In the genomic region with DNA sequence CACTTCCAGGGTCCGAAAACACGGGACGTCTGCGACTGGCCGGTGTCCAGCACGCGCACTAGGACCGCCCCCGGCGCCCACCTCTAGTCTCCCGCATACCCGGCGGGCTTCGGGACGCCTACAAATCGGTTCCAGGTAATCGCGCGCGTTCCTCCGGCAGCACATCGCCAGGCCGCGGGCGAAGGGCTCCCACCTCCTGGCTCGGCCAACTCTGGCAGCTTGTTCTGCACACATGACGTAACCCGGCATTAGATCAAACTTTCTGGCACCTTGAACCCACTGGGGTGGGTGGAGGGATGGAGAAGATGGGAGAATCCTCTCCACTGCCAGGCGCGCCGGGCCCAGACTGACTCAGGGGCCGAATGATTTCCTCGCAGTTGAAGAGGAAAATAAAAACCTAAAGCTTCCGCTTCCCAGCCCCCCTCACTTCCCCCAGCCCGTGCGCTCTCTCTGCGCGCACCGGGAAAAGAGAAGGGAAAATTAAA, we compare ENCODE assay signal across 1 cellular context.
TF ChIP-seq lines count a peak whose summit lies in the region.

No MANE protein-coding gene starts in this region.

TF ChIP-seq in IMR-90, 13 proteins besides CTCF, POLR2A, EP300 and RAD21 (continued from another document):
- TF ChIP-seq MAZ (IDR thresholded peaks at IDR 0.05; ENCODE audit: borderline replicate concordance, low read depth, low read length) (no peak), MXI1 (IDR thresholded peaks at IDR 0.05; ENCODE audit: borderline replicate concordance, low read depth, low read length) (no peak), BHLHE40 (IDR thresholded peaks at IDR 0.05; ENCODE audit: low read depth, low read length) (no peak)
